9 cellular contexts compared by ENCODE assay signal in genomic region chr15:57505949-57506391, GRCh38.
DNase-seq lines count a peak whose midpoint lies in the region; ATAC-seq and TF ChIP-seq lines count a peak whose summit lies in the region.
"Had no signal": no experiment of that assay in that cellular context is flagged by ENCODE, and none has a peak within 500 bp of the region (broad histone marks: within the 10 kb centered on the region; RNA-seq: fewer than 3 reads in every experiment).

No MANE protein-coding gene starts in this region.

- CTCF ChIA-PET in RWPE1 (lab: Yijun Ruan, JAX) = interaction anchor here (0.5 to 0.7 kb wide), 4 partner anchors 15 to 1598 kb away, joined by 3 to 4 read pairs (median 4); no protein-coding TSS in a partner anchor

- DNase-seq in EH (ENCODE audit: low read depth) (peak; percentile 77), RWPE1 (ENCODE audit: low spot score) (peak; percentile 84), Right ventricle myocardium superior (peak; percentile 56), T-helper 2 cell (no peak), NCI-H2107 (lab: John Stamatoyannopoulos, UW) (no peak)

- no peaks in the 10 kb centered on the region for H3K9me3 ChIP-seq in parathyroid adenoma (ENCODE audit: control insufficient read depth, low read length)
- H3K9me3 ChIP-seq: neutrophil had no signal

- no peak for TF ChIP-seq CTCF in RWPE1 (conservative IDR thresholded peaks at IDR 0.05; ENCODE audit: low read depth)
- TF ChIP-seq CTCF in parathyroid adenoma (IDR thresholded peaks at IDR 0.05) = no peak

- peak overlapping the region; percentile 11 for H3K4me3 ChIP-seq in parathyroid adenoma (ENCODE audit: low read depth, low read length)

- H3K9ac ChIP-seq in parathyroid adenoma = no peak overlapping the region

- H3K36me3 ChIP-seq in parathyroid adenoma (ENCODE audit: control insufficient read depth, insufficient read depth, low read length) = no peaks in the 10 kb centered on the region
- H3K36me3 ChIP-seq: neutrophil had no signal

- H3K27me3 ChIP-seq in parathyroid adenoma (ENCODE audit: control insufficient read depth, insufficient read depth, low read length) = no peaks in the 10 kb centered on the region
- H3K27me3 ChIP-seq: neutrophil had no signal

- peak overlapping the region; percentile 79 for H3K27ac ChIP-seq in RWPE1
- peak overlapping the region; percentile 53 for H3K27ac ChIP-seq in parathyroid adenoma
- H3K27ac ChIP-seq: neutrophil had no signal

- POLR2A ChIA-PET in RWPE1 (lab: Yijun Ruan, JAX; ENCODE audit: low non-redundant PET) = interaction anchor here (1.5 kb wide), 1 partner anchor 20 kb away, joined by 3 read pairs; no protein-coding TSS in a partner anchor

- peak overlapping the region; percentile 33 for H2AFZ ChIP-seq in parathyroid adenoma

- peaks cover 19% of the 10 kb centered on the region for H3K4me1 ChIP-seq in parathyroid adenoma

- no peaks in the 10 kb centered on the region for H3K79me2 ChIP-seq in parathyroid adenoma

- intact Hi-C loops in Right ventricle myocardium superior (cut with DNase I) = no loop called here

- peak overlapping the region; percentile 52 for H3K4me2 ChIP-seq in parathyroid adenoma (ENCODE audit: low read length)

- ATAC-seq in Right ventricle myocardium superior (ENCODE audit: poor library complexity) (peak; percentile 48), HG03378 (IDR thresholded peaks at IDR 0.05; ENCODE audit: unreplicated experiment) (no peak), GM18909 (IDR thresholded peaks at IDR 0.05; ENCODE audit: poor library complexity, unreplicated experiment) (no peak)

Comparison
In these comparisons a context has a peak if more than half of its experiments do, and no peak if none do; other contexts are left out.
1. DNase-seq: peak in EH (single experiment), RWPE1 (single experiment) and Right ventricle myocardium superior (single experiment); none in T-helper 2 cell (0 of 5) and NCI-H2107 (single experiment).